In the genomic region with DNA sequence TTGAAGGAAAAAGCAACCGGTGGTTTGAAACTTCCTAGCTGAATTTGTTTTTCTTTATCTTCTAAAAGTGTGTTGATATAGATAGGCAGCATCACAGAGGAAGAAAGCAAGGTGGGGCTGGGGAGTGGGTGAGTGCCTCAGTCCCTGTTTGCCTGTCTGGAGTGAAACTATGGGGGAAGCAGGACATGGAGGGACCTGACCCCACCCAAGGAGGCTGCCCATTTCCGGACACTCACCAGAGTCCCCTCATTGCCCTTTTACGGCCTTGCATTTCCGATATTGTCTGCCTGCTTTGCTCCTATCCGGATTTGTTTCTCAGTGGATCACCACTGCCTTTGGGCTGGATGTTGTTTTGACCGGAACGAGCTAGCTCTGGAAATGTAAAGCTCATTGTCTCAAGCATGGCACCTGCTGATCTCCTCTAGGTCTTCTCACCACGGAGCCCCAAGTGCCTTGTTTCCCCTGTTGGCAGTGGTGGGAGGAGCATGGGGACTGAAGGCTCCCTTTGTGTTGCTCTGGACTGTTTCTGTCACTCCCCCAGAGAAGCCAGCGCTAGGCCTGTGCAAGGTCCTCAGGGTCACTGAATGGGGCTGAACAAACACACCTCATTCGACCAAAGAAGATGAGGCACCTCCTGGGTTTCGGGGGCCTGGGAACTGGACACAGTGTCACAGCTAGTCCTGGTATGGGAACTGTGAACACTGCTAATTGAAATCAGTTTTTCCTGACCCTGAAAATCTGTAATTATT, we compare ENCODE assay signal across 12 cellular contexts. TPM values are rescaled to one million over a fixed set of nuclear protein-coding genes. Genes with fewer than 3 reads are reported as not detected.
A peak's percentile ranks its signal among the peaks of the same experiment; 100 is the strongest.
DNase-seq lines count a peak whose midpoint lies in the region; ATAC-seq and TF ChIP-seq lines count a peak whose summit lies in the region.
"Had no signal": no experiment of that assay in that cellular context is flagged by ENCODE, and none has a peak within 500 bp of the region (broad histone marks: within the 10 kb centered on the region; RNA-seq: fewer than 3 reads in every experiment).

No MANE protein-coding gene starts in this region.

- H3K4me3 Mint-ChIP-seq in activated T-cell treated with anti-CD3 and anti-CD28 coated beads, Interleukin-2, amount 50 U/mL, for 72 hours, result no peak overlapping the region
- no peak overlapping the region for H3K4me3 Mint-ChIP-seq in CD4-positive, alpha-beta memory T cell
- H3K4me3 Mint-ChIP-seq: activated T-cell treated with anti-CD3 and anti-CD28 coated beads, Interleukin-2, amount 50 U/mL, for 24 hours; memory B cell had no signal

- intact Hi-C loops in spleen (cut with DNase I; ENCODE audit: low total_unique reads), result no loop called here
- intact Hi-C loops in CD4-positive, alpha-beta memory T cell (cut with micrococcal nuclease), result no loop called here

- DNase-seq in NCI-H2107 treated with DMSO at 0.1 percent for 48 hours (lab: John Stamatoyannopoulos, UW; ENCODE audit: unreplicated experiment), result peak; percentile 98
- DNase-seq in islet precursor cell, result peak; percentile 55
- peak; percentile 60 for DNase-seq in spleen
- no peak for DNase-seq in activated T-cell treated with anti-CD3 and anti-CD28 coated beads, Interleukin-2, amount 50 U/mL, for 72 hours
- DNase-seq in CD4-positive, alpha-beta memory T cell, result no peak
- DNase-seq: activated T-cell treated with anti-CD3 and anti-CD28 coated beads, Interleukin-2, amount 50 U/mL, for 24 hours; PC-9 had no signal

- no peak overlapping the region for H3K4me3 ChIP-seq in spleen
- no peak overlapping the region for H3K4me3 ChIP-seq in CD4-positive, alpha-beta memory T cell (ENCODE audit: low read length in 2 of 2)
- H3K4me3 ChIP-seq: PC-9, right atrium auricular region had no signal

- no peak for ATAC-seq in activated T-cell treated with anti-CD3 and anti-CD28 coated beads, Interleukin-2, amount 50 U/mL, for 72 hours (replicated peaks in 1 of 2)
- no peak for ATAC-seq in GM18498 (IDR thresholded peaks at IDR 0.05; ENCODE audit: unreplicated experiment)

- peaks cover 0 to 27% (median 8%) of the 10 kb centered on the region in 6 donors for H3K4me1 ChIP-seq in spleen
- H3K4me1 ChIP-seq in CD4-positive, alpha-beta memory T cell (ENCODE audit: insufficient read depth, low read length), result peaks cover 12% of the 10 kb centered on the region

- no peak for TF ChIP-seq POLR2A in spleen (IDR thresholded peaks at IDR 0.05)

- no peaks in the 10 kb centered on the region for H3K36me3 ChIP-seq in spleen
- no peaks in the 10 kb centered on the region for H3K36me3 ChIP-seq in CD4-positive, alpha-beta memory T cell (ENCODE audit: insufficient read depth, low read length)
- H3K36me3 ChIP-seq: right atrium auricular region, WERI-Rb-1 had no signal

- H3K27me3 Mint-ChIP-seq in activated T-cell treated with anti-CD3 and anti-CD28 coated beads, Interleukin-2, amount 50 U/mL, for 72 hours (ENCODE audit: low read depth), result peaks cover 24% of the 10 kb centered on the region
- H3K27me3 Mint-ChIP-seq in CD4-positive, alpha-beta memory T cell, result peaks cover 7 to 14% of the 10 kb centered on the region in 2 donors

- no peaks in the 10 kb centered on the region for H3K9me3 ChIP-seq in spleen
- no peaks in the 10 kb centered on the region for H3K9me3 ChIP-seq in CD4-positive, alpha-beta memory T cell (ENCODE audit: control insufficient read depth in 1 of 2, low read length in 2 of 2)
- H3K9me3 ChIP-seq: right atrium auricular region had no signal

- CTCF ChIA-PET in CD4-positive, alpha-beta memory T cell (lab: Charles Lee; ENCODE audit: partially characterized antibody), result interaction anchor here (5.3 kb wide), 1 partner anchor 12 kb away, joined by 24 read pairs; no protein-coding TSS in a partner anchor

- POLR2A ChIA-PET in CD4-positive, alpha-beta memory T cell (lab: Charles Lee; ENCODE audit: partially characterized antibody), result interaction anchor here (0.9 kb wide), 1 partner anchor 9 kb away, joined by 4 read pairs; no protein-coding TSS in a partner anchor

- H3K27me3 ChIP-seq in spleen (replicated peaks in 1 of 7), result peaks cover 0 to 5% (median 0%) of the 10 kb centered on the region in 7 donors
- no peaks in the 10 kb centered on the region for H3K27me3 ChIP-seq in CD4-positive, alpha-beta memory T cell (ENCODE audit: insufficient read depth, low read length)
- H3K27me3 ChIP-seq: right atrium auricular region had no signal

- H3K4me1 Mint-ChIP-seq in activated T-cell treated with anti-CD3 and anti-CD28 coated beads, Interleukin-2, amount 50 U/mL, for 72 hours (ENCODE audit: low read depth), result peaks cover 22% of the 10 kb centered on the region
- peaks cover 9 to 23% (median 14%) of the 10 kb centered on the region in 4 donors for H3K4me1 Mint-ChIP-seq in CD4-positive, alpha-beta memory T cell
- H3K4me1 Mint-ChIP-seq: memory B cell had no signal

- 67 to 77% (median 74%) methylated on average over 11 of the region's 11 CpGs for WGBS in spleen, 5 donors

- no peaks in the 10 kb centered on the region for H3K36me3 Mint-ChIP-seq in activated T-cell treated with anti-CD3 and anti-CD28 coated beads, Interleukin-2, amount 50 U/mL, for 72 hours (ENCODE audit: insufficient read depth in 2 of 2)
- no peaks in the 10 kb centered on the region for H3K36me3 Mint-ChIP-seq in CD4-positive, alpha-beta memory T cell

- no peak for TF ChIP-seq CTCF in spleen (IDR thresholded peaks at IDR 0.05 in 8 of 11, conservative IDR thresholded peaks at IDR 0.05 in 3 of 11)

- H3K27ac ChIP-seq in angular gyrus (ENCODE audit: low read depth, low read length), result peak overlapping the region; percentile 90
- H3K27ac ChIP-seq in spleen, result peak overlapping the region in 3 of 8 donors; percentile 1 to 24 (median 14)
- no peak overlapping the region for H3K27ac ChIP-seq in CD4-positive, alpha-beta memory T cell (ENCODE audit: low read depth, low read length)
- H3K27ac ChIP-seq: PC-9, right atrium auricular region, WERI-Rb-1 had no signal

- H3K9me3 Mint-ChIP-seq in activated T-cell treated with anti-CD3 and anti-CD28 coated beads, Interleukin-2, amount 50 U/mL, for 72 hours, result no peaks in the 10 kb centered on the region
- no peaks in the 10 kb centered on the region for H3K9me3 Mint-ChIP-seq in CD4-positive, alpha-beta memory T cell
- H3K9me3 Mint-ChIP-seq: activated T-cell treated with anti-CD3 and anti-CD28 coated beads, Interleukin-2, amount 50 U/mL, for 24 hours; memory B cell had no signal

- H3K27ac Mint-ChIP-seq in activated T-cell treated with anti-CD3 and anti-CD28 coated beads, Interleukin-2, amount 50 U/mL, for 72 hours, result no peak overlapping the region
- H3K27ac Mint-ChIP-seq in CD4-positive, alpha-beta memory T cell, result no peak overlapping the region
- H3K27ac Mint-ChIP-seq: activated T-cell treated with anti-CD3 and anti-CD28 coated beads, Interleukin-2, amount 50 U/mL, for 24 hours; memory B cell had no signal

RNA-seq across cellular contexts. Expression of a gene that starts 7.0 kb away (rescaled TPM):
- total RNA-seq in spleen, result 10 to 100 TPM in 1 of 7 donors, 1 to 10 TPM in 6; 1.9 to 10.7 (median 6.7) TPM
- polyA plus RNA-seq in spleen, result 1 to 10 TPM in 2 of 3 donors, under 1 TPM in 1; 0.70 to 3.2 (median 1.6) TPM
- not detected for total RNA-seq in activated T-cell treated with anti-CD3 and anti-CD28 coated beads, Interleukin-2, amount 50 U/mL, for 72 hours
- total RNA-seq in CD4-positive, alpha-beta memory T cell, result under 1 TPM; 0.32 to 0.33 TPM
- polyA plus RNA-seq in CD4-positive, alpha-beta memory T cell, result not detected

Comparison
In these comparisons a context has a peak if more than half of its experiments do, and no peak if none do; other contexts are left out.
1. DNase-seq: peak in NCI-H2107 treated with DMSO at 0.1 percent for 48 hours (single experiment), islet precursor cell (single experiment) and spleen (single experiment); none in activated T-cell treated with anti-CD3 and anti-CD28 coated beads, Interleukin-2, amount 50 U/mL, for 72 hours (0 of 2) and CD4-positive, alpha-beta memory T cell (0 of 5).